ENCODE assay signal across 15 cellular contexts in genomic region chr15:49428392-49429095, GRCh38. TPM values are rescaled to one million over a fixed set of nuclear protein-coding genes. Genes with fewer than 3 reads are reported as not detected.
DNase-seq lines count a peak whose midpoint lies in the region; ATAC-seq, FAIRE-seq and TF ChIP-seq lines count a peak whose summit lies in the region.
"Had no signal": no experiment of that assay in that cellular context is flagged by ENCODE, and none has a peak within 500 bp of the region (broad histone marks: within the 10 kb centered on the region; RNA-seq: fewer than 3 reads in every experiment).

No MANE protein-coding gene starts in this region.

- ATAC-seq in PC-3 (peak; percentile 38; the same call in 1 of the 2 replicates), gastroesophageal sphincter (peak; percentile 88), HG03025 (IDR thresholded peaks at IDR 0.05; ENCODE audit: low FRiP score, unreplicated experiment) (no peak)
- ATAC-seq in stimulated activated naive CD8-positive, alpha-beta T cell treated with anti-CD3 and anti-CD28 coated beads, Interleukin-15, Interleukin-2, amounts not matched to agents 100 U/mL and 50 U/mL, for 24 hours, result no peak
- ATAC-seq: A549; activated naive CD8-positive, alpha-beta T cell treated with anti-CD3 and anti-CD28 coated beads, Interleukin-2, amount 50 U/mL, for 24 hours had no signal

- no peaks in the 10 kb centered on the region for H3K9me3 Mint-ChIP-seq in CD8-positive, alpha-beta memory T cell
- H3K9me3 Mint-ChIP-seq: activated naive CD8-positive, alpha-beta T cell treated with anti-CD3 and anti-CD28 coated beads, Interleukin-2, amount 50 U/mL, for 24 hours had no signal

- no peaks in the 10 kb centered on the region for H3K9me3 ChIP-seq in AG04450 (ENCODE audit: control insufficient read depth, insufficient read depth, low read length)
- H3K9me3 ChIP-seq in PC-3 (ENCODE audit: low read length), result no peaks in the 10 kb centered on the region
- no peaks in the 10 kb centered on the region for H3K9me3 ChIP-seq in gastroesophageal sphincter
- no peaks in the 10 kb centered on the region for H3K9me3 ChIP-seq in ovary
- H3K9me3 ChIP-seq in CD8-positive, alpha-beta memory T cell (ENCODE audit: low read length), result no peaks in the 10 kb centered on the region
- H3K9me3 ChIP-seq: A549, spleen had no signal

- no peak for TF ChIP-seq CTCF in AG04450 (IDR thresholded peaks at IDR 0.05; ENCODE audit: low read depth, low read length)
- TF ChIP-seq CTCF in PC-3 (conservative IDR thresholded peaks at IDR 0.05; ENCODE audit: low read depth, low read length), result no peak
- no peak for TF ChIP-seq CTCF in gastroesophageal sphincter (IDR thresholded peaks at IDR 0.05)
- TF ChIP-seq CTCF in ovary (IDR thresholded peaks at IDR 0.05), result no peak

- no peak overlapping the region for H3K4me2 ChIP-seq in PC-3 (ENCODE audit: low read length)
- H3K4me2 ChIP-seq: A549 had no signal

- no peak for FAIRE-seq in GM12892 (lab: Jason Lieb, UNC)
- FAIRE-seq: A549, HTR-8/SVneo, kidney had no signal

- H3K4me3 ChIP-seq in AG04450 (ENCODE audit: low read depth, low read length) (peak overlapping the region; percentile 66), PC-3 (ENCODE audit: low read length) (no peak overlapping the region), gastroesophageal sphincter (peak overlapping the region; percentile 55 to 98), ovary (peak overlapping the region; percentile 51)
- H3K4me3 ChIP-seq in CD8-positive, alpha-beta memory T cell (ENCODE audit: low read length), result no peak overlapping the region
- H3K4me3 ChIP-seq: A549, spleen had no signal

- H3K36me3 Mint-ChIP-seq in CD8-positive, alpha-beta memory T cell, result no peaks in the 10 kb centered on the region

- TF ChIP-seq EP300 in gastroesophageal sphincter (IDR thresholded peaks at IDR 0.05), result no peak
- no peak for TF ChIP-seq EP300 in ovary (IDR thresholded peaks at IDR 0.05)

- H4K20me1 ChIP-seq in PC-3 (ENCODE audit: low read length), result no peaks in the 10 kb centered on the region

- H3F3A ChIP-seq in PC-3 (ENCODE audit: low read length, unreplicated experiment), result no peaks in the 10 kb centered on the region

- no peak overlapping the region for H3K27ac ChIP-seq in AG04450 (ENCODE audit: low read depth, low read length)
- no peak overlapping the region for H3K27ac ChIP-seq in PC-3 (ENCODE audit: low read length)
- peak overlapping the region; percentile 71 to 78 (median 76) for H3K27ac ChIP-seq in gastroesophageal sphincter
- H3K27ac ChIP-seq in ovary, result no peak overlapping the region
- no peak overlapping the region for H3K27ac ChIP-seq in CD8-positive, alpha-beta memory T cell (ENCODE audit: low read depth, low read length)
- H3K27ac ChIP-seq: A549, spleen had no signal

- no peak overlapping the region for H3K9ac ChIP-seq in PC-3 (ENCODE audit: low read length)

- H3K4me1 ChIP-seq in PC-3 (ENCODE audit: insufficient read depth, low read length), result no peaks in the 10 kb centered on the region
- peaks cover 0 to 39% (median 5%) of the 10 kb centered on the region in 3 donors for H3K4me1 ChIP-seq in gastroesophageal sphincter
- peaks cover 7% of the 10 kb centered on the region for H3K4me1 ChIP-seq in ovary (ENCODE audit: insufficient read depth)
- H3K4me1 ChIP-seq in CD8-positive, alpha-beta memory T cell (ENCODE audit: insufficient read depth, low read length), result no peaks in the 10 kb centered on the region
- H3K4me1 ChIP-seq: A549, spleen had no signal

- no TSS peak for BruUV-seq in PC-3 (replicated peaks; lab: Mats Ljungman, UMichigan)

- no peaks in the 10 kb centered on the region for H3K9me2 ChIP-seq in PC-3 (replicated peaks; ENCODE audit: low read length)

- no peak overlapping the region for H2AFZ ChIP-seq in PC-3 (ENCODE audit: low read length)

- TF ChIP-seq POLR2A in gastroesophageal sphincter (IDR thresholded peaks at IDR 0.05) (no peak), ovary (IDR thresholded peaks at IDR 0.05) (no peak), GM12892 (IDR thresholded peaks at IDR 0.05; ENCODE audit: low read depth, low read length) (no peak)

- H3K36me3 ChIP-seq in PC-3 (ENCODE audit: low read depth, low read length) (no peaks in the 10 kb centered on the region), gastroesophageal sphincter (no peaks in the 10 kb centered on the region), ovary (no peaks in the 10 kb centered on the region)
- no peaks in the 10 kb centered on the region for H3K36me3 ChIP-seq in CD8-positive, alpha-beta memory T cell (ENCODE audit: insufficient read depth, low read length)
- H3K36me3 ChIP-seq: spleen had no signal

- no peak overlapping the region for H3K27ac Mint-ChIP-seq in CD8-positive, alpha-beta memory T cell
- H3K27ac Mint-ChIP-seq: activated naive CD8-positive, alpha-beta T cell treated with anti-CD3 and anti-CD28 coated beads, Interleukin-2, amount 50 U/mL, for 24 hours had no signal

- WGBS in gastroesophageal sphincter (ENCODE audit: low coverage in 1 of 2), 2 donors, result 29 to 30% methylated on average over 5 of the region's 5 CpGs
- WGBS in ovary, 3 donors, result 60 to 63% (median 62%) methylated on average over 5 of the region's 5 CpGs

- DNase-seq in AG04450 (ENCODE audit: low read depth, low spot score), result no peak
- DNase-seq in PC-3, result peak; percentile 26
- no peak for DNase-seq in ovary
- no peak for DNase-seq in CD8-positive, alpha-beta memory T cell
- no peak for DNase-seq in GM12892 (ENCODE audit: insufficient read length)
- no peak for DNase-seq in stimulated activated naive CD8-positive, alpha-beta T cell treated with anti-CD3 and anti-CD28 coated beads, Interleukin-15, Interleukin-2, amounts not matched to agents 100 U/mL and 50 U/mL, for 24 hours
- DNase-seq: activated naive CD8-positive, alpha-beta T cell treated with anti-CD3 and anti-CD28 coated beads, Interleukin-2, amount 50 U/mL, for 24 hours; dermis blood vessel endothelial cell; kidney; NCI-H2171 treated with DMSO at 0.1 percent for 48 hours; spleen had no signal

- H3K27me3 Mint-ChIP-seq in CD8-positive, alpha-beta memory T cell, result peaks cover 0 to 4% of the 10 kb centered on the region in 2 donors
- H3K27me3 Mint-ChIP-seq: activated naive CD8-positive, alpha-beta T cell treated with anti-CD3 and anti-CD28 coated beads, Interleukin-2, amount 50 U/mL, for 24 hours had no signal

- H3K4me1 Mint-ChIP-seq in CD8-positive, alpha-beta memory T cell, result no peaks in the 10 kb centered on the region
- H3K4me1 Mint-ChIP-seq: activated naive CD8-positive, alpha-beta T cell treated with anti-CD3 and anti-CD28 coated beads, Interleukin-2, amount 50 U/mL, for 24 hours had no signal

- H3K27me3 ChIP-seq in AG04450 (ENCODE audit: control insufficient read depth, insufficient read depth, low read length) (no peaks in the 10 kb centered on the region), PC-3 (ENCODE audit: low read length) (no peaks in the 10 kb centered on the region), gastroesophageal sphincter (no peaks in the 10 kb centered on the region), ovary (no peaks in the 10 kb centered on the region)
- H3K27me3 ChIP-seq in CD8-positive, alpha-beta memory T cell (ENCODE audit: insufficient read depth, low read length, poor library complexity, severe bottlenecking), result no peaks in the 10 kb centered on the region
- H3K27me3 ChIP-seq: spleen had no signal

- H3K4me3 Mint-ChIP-seq in CD8-positive, alpha-beta memory T cell, result no peak overlapping the region
- H3K4me3 Mint-ChIP-seq: activated naive CD8-positive, alpha-beta T cell treated with anti-CD3 and anti-CD28 coated beads, Interleukin-2, amount 50 U/mL, for 24 hours had no signal

- POLR2A ChIA-PET in AG04450 (lab: Yijun Ruan, JAX), result no interaction called here
- POLR2A ChIA-PET in PC-3 (lab: Charles Lee; ENCODE audit: unreplicated experiment), result no interaction called here
- POLR2A ChIA-PET in CD8-positive, alpha-beta memory T cell (lab: Charles Lee), result no interaction called here

- CTCF ChIA-PET in AG04450 (lab: Charles Lee) (interaction anchor here (1.5 to 1.6 kb wide), 2 partner anchors 193 to 575 kb away, joined by 3 to 4 read pairs; no protein-coding TSS in a partner anchor), PC-3 (lab: Charles Lee) (interaction anchor here (0.5 kb wide), 1 partner anchor 588 kb away, joined by 3 read pairs; no protein-coding TSS in a partner anchor)
- CTCF ChIA-PET in CD8-positive, alpha-beta memory T cell (lab: Charles Lee), result no interaction called here

- no peaks in the 10 kb centered on the region for H3K79me2 ChIP-seq in PC-3 (ENCODE audit: low read length)

- intact Hi-C loops in PC-3 (cut with micrococcal nuclease) (no loop called here), ovary (cut with DNase I) (loop anchor here in 1 of 4 donors (10.0 kb wide), 1 partner anchor 576 kb away; no protein-coding TSS in a partner anchor)

RNA-seq across cellular contexts. Expression of gene FGF7, which starts 5.5 kb away (rescaled TPM):
- polyA plus RNA-seq in AG04450 (2011; rRNA removed), result 113 and 175 TPM in 2 replicates
- polyA minus RNA-seq in AG04450 (2011; rRNA and poly(A)+ RNA removed), result 105 and 197 TPM in 2 replicates
- not detected in 2 replicates for total RNA-seq in PC-3 (2014; rRNA removed)
- 100 to 1,000 TPM in 1 of 4 donors, 10 to 100 TPM in 3; 67.5 to 106 (median 83.1) TPM for total RNA-seq in gastroesophageal sphincter
- total RNA-seq in ovary, result 10 to 100 TPM; 20.2 to 71.8 (median 38.9) TPM
- 10 to 100 TPM; 45.3 to 49.0 TPM for polyA plus RNA-seq in ovary
- not detected for total RNA-seq in CD8-positive, alpha-beta memory T cell
- not detected for polyA plus RNA-seq in CD8-positive, alpha-beta memory T cell
- polyA plus RNA-seq in GM12892 (2012; ENCODE audit: missing spikeins), result not detected
- polyA plus RNA-seq: A549 had no signal

Comparison
In these comparisons a context has a peak if more than half of its experiments do, and no peak if none do; other contexts are left out.
1. H3K27ac ChIP-seq: peak in gastroesophageal sphincter (4 of 4); none in AG04450 (single experiment), PC-3 (single experiment), ovary (0 of 2) and CD8-positive, alpha-beta memory T cell (single experiment).
2. H3K4me3 ChIP-seq: peak in AG04450 (single experiment), gastroesophageal sphincter (2 of 2) and ovary (single experiment); none in PC-3 (single experiment) and CD8-positive, alpha-beta memory T cell (single experiment).
3. ATAC-seq: peak in PC-3 (single experiment) and gastroesophageal sphincter (single experiment); none in HG03025 (single experiment) and stimulated activated naive CD8-positive, alpha-beta T cell treated with anti-CD3 and anti-CD28 coated beads, Interleukin-15, Interleukin-2, amounts not matched to agents 100 U/mL and 50 U/mL, for 24 hours (single experiment).
4. RNA of gene FGF7, which starts 5.5 kb away (total RNA-seq): 67.5 to 106 TPM in gastroesophageal sphincter and 20.2 to 71.8 TPM in ovary; not detected in CD8-positive, alpha-beta memory T cell and not detected in PC-3; every median in the first group is over 10 times any median in the second.